Comparison of ENCODE assay signal across 9 cellular contexts in the genomic region with DNA sequence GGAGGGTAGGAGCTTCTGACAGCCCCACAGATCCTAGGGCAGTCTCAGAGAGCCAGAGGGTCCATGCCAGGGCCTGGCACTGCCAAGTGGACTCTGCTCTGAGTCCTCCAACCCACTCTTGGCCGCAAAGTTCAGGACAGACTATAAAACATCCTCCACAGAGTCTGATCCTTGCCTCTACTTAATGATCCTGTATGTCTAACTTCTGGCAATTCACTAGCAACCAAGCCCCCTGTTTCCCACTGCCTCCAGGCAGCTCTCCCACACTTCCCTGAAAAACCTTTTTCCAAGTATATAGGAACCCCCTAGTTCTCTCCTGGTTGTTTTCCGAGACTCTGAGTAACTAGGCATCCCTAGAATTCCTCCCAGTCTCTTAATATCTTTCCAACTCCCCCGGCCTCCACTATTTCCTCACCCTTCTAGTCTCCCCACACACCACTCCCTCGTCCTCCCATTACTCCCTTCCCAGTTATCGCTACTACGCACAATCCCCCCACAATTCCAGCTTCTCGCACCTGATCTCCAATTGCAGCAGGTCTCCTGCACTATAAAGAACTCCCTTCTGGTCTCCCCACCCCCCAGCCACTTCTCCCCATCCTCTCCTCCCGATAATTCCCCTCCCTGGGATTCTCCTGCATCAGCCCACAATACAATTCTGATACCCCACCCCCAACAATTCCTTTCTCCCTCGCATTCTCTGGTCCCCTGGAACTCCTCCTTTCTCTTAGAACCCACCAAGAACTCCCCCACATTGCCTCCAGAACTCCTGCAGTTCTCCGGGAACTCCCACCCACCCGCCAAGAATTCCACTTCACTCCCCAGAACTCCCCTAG. TPM values are rescaled to one million over a fixed set of nuclear protein-coding genes. Genes with fewer than 3 reads are reported as not detected.
DNase-seq lines count a peak whose midpoint lies in the region; ATAC-seq and TF ChIP-seq lines count a peak whose summit lies in the region.
"Had no signal": no experiment of that assay in that cellular context is flagged by ENCODE, and none has a peak within 500 bp of the region (broad histone marks: within the 10 kb centered on the region; RNA-seq: fewer than 3 reads in every experiment).

No MANE protein-coding gene starts in this region.

- H3K4me3 ChIP-seq in lower lobe of right lung (peak overlapping the region; percentile 49), upper lobe of left lung (peak overlapping the region in 3 of 4 donors; percentile 44 to 52 (median 50))

- peaks cover 9% of the 10 kb centered on the region for H3K4me1 Mint-ChIP-seq in activated naive CD4-positive, alpha-beta T cell treated with anti-CD3 and anti-CD28 coated beads, Interleukin-2, amount 50 U/mL, for 24 hours
- peaks cover 60% of the 10 kb centered on the region for H3K4me1 Mint-ChIP-seq in brain

- 32 to 41% methylated on average over 11 of the region's 11 CpGs for WGBS in upper lobe of left lung, 2 donors

- DNase-seq in activated naive CD4-positive, alpha-beta T cell treated with Interleukin-2 at 50 U/mL for 16 hours, result no peak
- DNase-seq in lower lobe of right lung, result no peak
- DNase-seq in upper lobe of left lung, result no peak
- no peak for DNase-seq in HCEC 1CT

- TF ChIP-seq CTCF in brain (conservative IDR thresholded peaks at IDR 0.05) (no peak), lower lobe of right lung (IDR thresholded peaks at IDR 0.05) (no peak), upper lobe of left lung (IDR thresholded peaks at IDR 0.05) (no peak)

- H3K4me3 Mint-ChIP-seq in activated naive CD4-positive, alpha-beta T cell treated with anti-CD3 and anti-CD28 coated beads, Interleukin-2, amount 50 U/mL, for 24 hours, result peak overlapping the region; percentile 71
- H3K4me3 Mint-ChIP-seq in brain, result peak overlapping the region; percentile 90 to 97 (median 91)

- TF ChIP-seq EP300 in upper lobe of left lung (IDR thresholded peaks at IDR 0.05), result no peak

- no peak overlapping the region for H3K27ac Mint-ChIP-seq in activated naive CD4-positive, alpha-beta T cell treated with anti-CD3 and anti-CD28 coated beads, Interleukin-2, amount 50 U/mL, for 24 hours
- peak overlapping the region; percentile 35 to 89 (median 85) for H3K27ac Mint-ChIP-seq in brain

- intact Hi-C loops in lower lobe of right lung (cut with DNase I), result no loop called here

- peaks cover 15% of the 10 kb centered on the region for H3K27me3 ChIP-seq in lower lobe of right lung (ENCODE audit: low read depth)
- H3K27me3 ChIP-seq in upper lobe of left lung, result peaks cover 0 to 8% (median 0%) of the 10 kb centered on the region in 4 donors

- no peaks in the 10 kb centered on the region for H3K36me3 Mint-ChIP-seq in activated naive CD4-positive, alpha-beta T cell treated with anti-CD3 and anti-CD28 coated beads, Interleukin-2, amount 50 U/mL, for 24 hours
- H3K36me3 Mint-ChIP-seq in brain, result no peaks in the 10 kb centered on the region

- no peaks in the 10 kb centered on the region for H3K36me3 ChIP-seq in lower lobe of right lung
- H3K36me3 ChIP-seq in upper lobe of left lung, result no peaks in the 10 kb centered on the region

- ATAC-seq in lower lobe of right lung, result no peak
- ATAC-seq in upper lobe of left lung (ENCODE audit: low FRiP score in 2 of 2), result no peak
- no peak for ATAC-seq in HG02763 (IDR thresholded peaks at IDR 0.05; ENCODE audit: unreplicated experiment)
- ATAC-seq in GM21381 (IDR thresholded peaks at IDR 0.05; ENCODE audit: unreplicated experiment), result no peak

- peaks cover 22% of the 10 kb centered on the region for H3K27me3 Mint-ChIP-seq in activated naive CD4-positive, alpha-beta T cell treated with anti-CD3 and anti-CD28 coated beads, Interleukin-2, amount 50 U/mL, for 24 hours
- H3K27me3 Mint-ChIP-seq in brain, result peaks cover 15% of the 10 kb centered on the region

- no peaks in the 10 kb centered on the region for H3K9me3 Mint-ChIP-seq in activated naive CD4-positive, alpha-beta T cell treated with anti-CD3 and anti-CD28 coated beads, Interleukin-2, amount 50 U/mL, for 24 hours
- H3K9me3 Mint-ChIP-seq in brain, result no peaks in the 10 kb centered on the region

- TF ChIP-seq POLR2A in upper lobe of left lung (IDR thresholded peaks at IDR 0.05), result no peak

- no peaks in the 10 kb centered on the region for H3K9me3 ChIP-seq in lower lobe of right lung
- no peaks in the 10 kb centered on the region for H3K9me3 ChIP-seq in upper lobe of left lung

- H3K4me1 ChIP-seq in lower lobe of right lung, result peaks cover 23% of the 10 kb centered on the region
- peaks cover 12 to 20% (median 16%) of the 10 kb centered on the region in 4 donors for H3K4me1 ChIP-seq in upper lobe of left lung

- no peak overlapping the region for H3K27ac ChIP-seq in lower lobe of right lung
- H3K27ac ChIP-seq in upper lobe of left lung, result no peak overlapping the region

RNA-seq across cellular contexts. Expression of gene IGSF9, which starts 0.6 kb away (rescaled TPM):
- polyA plus RNA-seq in brain (ENCODE audit: insufficient read depth, low read depth, low replicate concordance), result 43.9 TPM
- 2.0 TPM for total RNA-seq in lower lobe of right lung
- 1 to 10 TPM in 4 of 6 donors, under 1 TPM in 2; 0.55 to 2.3 (median 1.5) TPM for total RNA-seq in upper lobe of left lung
- total RNA-seq: LHCN-M2 had no signal

RNA-seq across cellular contexts. Expression of gene SLAMF9, which starts 9.2 kb away (rescaled TPM):
- not detected for polyA plus RNA-seq in brain (ENCODE audit: insufficient read depth, low read depth, low replicate concordance)
- not detected for total RNA-seq in lower lobe of right lung
- under 1 TPM in 1 of 6 donors, not detected in 5; 0.34 TPM for total RNA-seq in upper lobe of left lung
- total RNA-seq: LHCN-M2 had no signal

RNA-seq across cellular contexts. Expression of gene TAGLN2, which starts 19.5 kb away (rescaled TPM):
- 825 TPM for polyA plus RNA-seq in brain (ENCODE audit: insufficient read depth, low read depth, low replicate concordance)
- total RNA-seq in lower lobe of right lung, result 451 TPM
- 1,000 to 10,000 TPM in 1 of 6 donors, 100 to 1,000 TPM in 5; 167 to 1,014 (median 605) TPM for total RNA-seq in upper lobe of left lung

RNA-seq across cellular contexts. Expression of gene CFAP45, which starts 44.9 kb away (rescaled TPM):
- polyA plus RNA-seq in brain (ENCODE audit: insufficient read depth, low read depth, low replicate concordance), result 0.98 TPM
- total RNA-seq in lower lobe of right lung, result 10.2 TPM
- total RNA-seq in upper lobe of left lung, result 10 to 100 TPM in 2 of 6 donors, 1 to 10 TPM in 4; 1.2 to 34.6 (median 9.0) TPM
